Comparison of ENCODE assay signal across 26 cellular contexts in the genomic region with DNA sequence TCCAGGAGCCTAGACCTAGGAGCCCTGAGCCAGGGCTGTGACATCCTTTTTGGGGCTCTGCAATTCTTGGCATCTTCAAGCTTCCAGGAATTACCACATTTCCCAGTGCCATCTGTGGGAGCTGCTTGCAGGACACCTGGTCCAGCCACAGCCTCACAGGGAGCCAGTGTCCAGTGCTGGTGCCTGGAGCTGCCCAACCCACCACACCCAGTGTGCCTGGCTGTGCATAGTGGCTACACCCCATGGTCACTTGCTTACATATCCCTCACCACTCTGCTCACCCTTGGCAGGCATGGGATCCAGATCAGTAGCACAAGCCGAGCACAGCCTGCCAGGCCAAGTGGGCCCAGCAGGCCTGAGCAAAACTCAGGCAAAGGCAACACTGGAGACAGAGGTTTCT.
"Had no signal": no experiment of that assay in that cellular context is flagged by ENCODE, and none has a peak within 500 bp of the region (broad histone marks: within the 10 kb centered on the region; RNA-seq: fewer than 3 reads in every experiment).

No MANE protein-coding gene starts in this region.

- H3K27me3 Mint-ChIP-seq: memory B cell; naive thymus-derived CD4-positive, alpha-beta T cell; natural killer cell treated with Interleukin-12 subunit alpha and Interleukin-12 subunit beta and Interleukin-15 and Interleukin-18, amount 100 ng/mL, for 72 hours; stimulated activated naive CD8-positive, alpha-beta T cell treated with anti-CD3 and anti-CD28 coated beads, Interleukin-15, amount 100 ng/mL, for 72 hours had no signal

- H3K27ac Mint-ChIP-seq: immature natural killer cell; memory B cell; naive thymus-derived CD4-positive, alpha-beta T cell; natural killer cell treated with Interleukin-12 subunit alpha and Interleukin-12 subunit beta and Interleukin-15 and Interleukin-18, amount 100 ng/mL, for 72 hours; stimulated activated naive CD8-positive, alpha-beta T cell treated with anti-CD3 and anti-CD28 coated beads, Interleukin-15, amount 100 ng/mL, for 72 hours had no signal

- H3K4me3 Mint-ChIP-seq: immature natural killer cell; memory B cell; naive thymus-derived CD4-positive, alpha-beta T cell; natural killer cell treated with Interleukin-12 subunit alpha and Interleukin-12 subunit beta and Interleukin-15 and Interleukin-18, amount 100 ng/mL, for 72 hours; stimulated activated naive CD8-positive, alpha-beta T cell treated with anti-CD3 and anti-CD28 coated beads, Interleukin-15, amount 100 ng/mL, for 72 hours had no signal

- H3K27me3 ChIP-seq: pancreas, tibial nerve, upper lobe of left lung had no signal

- H3K4me1 Mint-ChIP-seq: immature natural killer cell; memory B cell; naive thymus-derived CD4-positive, alpha-beta T cell; stimulated activated naive CD8-positive, alpha-beta T cell treated with anti-CD3 and anti-CD28 coated beads, Interleukin-15, amount 100 ng/mL, for 72 hours had no signal

- H3K4me3 ChIP-seq: left ventricle myocardium inferior, mucosa of descending colon, pancreas, prostate gland, skin epidermis, tibial nerve, upper lobe of left lung had no signal

- H3K27ac ChIP-seq: left ventricle myocardium inferior, pancreas, prostate gland, skin epidermis, tibial nerve, upper lobe of left lung had no signal

- FAIRE-seq: islet of Langerhans, pancreas, urothelium cell line had no signal

- ATAC-seq: mucosa of descending colon; naive thymus-derived CD4-positive, alpha-beta T cell; natural killer cell treated with Interleukin-12 subunit alpha and Interleukin-12 subunit beta and Interleukin-15 and Interleukin-18, amount 100 ng/mL, for 72 hours; pancreas; sciatic nerve had no signal

- H3K9me3 ChIP-seq: pancreas, prostate gland had no signal

- H3K4me1 ChIP-seq: left ventricle myocardium inferior, pancreas, prostate gland, tibial nerve, upper lobe of left lung had no signal

- DNase-seq: hypothalamus; immature natural killer cell; left ventricle myocardium inferior; midbrain; mucosa of descending colon; naive thymus-derived CD4-positive, alpha-beta T cell; nucleus accumbens; pancreas; retina; right cardiac atrium; stimulated activated CD4-positive, alpha-beta T cell treated with anti-CD3 and anti-CD28 coated beads, Interleukin-12 subunit alpha, Interleukin-12 subunit beta, amount 100 ng/mL, for 4 hours; stimulated activated CD4-positive, alpha-beta T cell treated with anti-CD3 and anti-CD28 coated beads, Interleukin-15, amount 100 ng/mL, for 24 hours; stimulated activated CD4-positive, alpha-beta T cell treated with anti-CD3 and anti-CD28 coated beads, Interleukin-2, amount 100 ng/mL, for 24 hours; stimulated activated CD4-positive, alpha-beta T cell treated with anti-CD3 and anti-CD28 coated beads, Interleukin-4, amount 100 ng/mL, for 1 hour; stimulated activated naive CD4-positive, alpha-beta T cell treated with Interleukin-2 at 50 U/mL for 16 hours; stimulated activated naive CD8-positive, alpha-beta T cell treated with anti-CD3 and anti-CD28 coated beads, Interleukin-15, amount 100 ng/mL, for 72 hours; substantia nigra had no signal

- H3K36me3 Mint-ChIP-seq: immature natural killer cell; memory B cell; naive thymus-derived CD4-positive, alpha-beta T cell; natural killer cell treated with Interleukin-12 subunit alpha and Interleukin-12 subunit beta and Interleukin-15 and Interleukin-18, amount 100 ng/mL, for 72 hours had no signal

- H3K36me3 ChIP-seq: left ventricle myocardium inferior, pancreas, prostate gland, tibial nerve, upper lobe of left lung had no signal
